23 cellular contexts compared by ENCODE assay signal in the genomic region with DNA sequence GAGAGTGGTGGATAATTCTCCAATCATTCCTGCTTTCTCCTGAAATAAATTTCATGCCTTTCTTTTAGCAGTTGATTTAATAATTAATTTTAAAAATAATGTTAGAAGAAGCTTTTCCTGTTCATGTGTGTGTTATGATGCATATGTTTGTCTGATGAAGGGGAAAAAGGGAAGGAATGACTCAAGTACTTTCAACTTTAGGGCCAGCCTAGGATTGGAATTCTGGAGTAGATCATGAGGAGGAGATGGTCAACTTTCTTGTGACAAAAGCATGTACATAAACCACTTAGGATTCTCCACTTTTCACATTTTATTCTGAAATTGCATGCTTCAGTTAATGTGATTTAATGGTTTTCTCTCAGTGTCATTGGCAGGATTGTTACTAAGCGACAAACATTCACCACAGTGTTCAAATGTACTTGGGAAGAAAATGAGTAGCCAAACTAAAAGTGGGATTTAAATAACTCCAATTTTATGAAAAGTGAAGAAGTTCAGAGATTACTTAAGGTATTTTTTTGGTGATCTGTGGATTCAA.
A peak's percentile ranks its signal among the peaks of the same experiment; 100 is the strongest.
DNase-seq lines count a peak whose midpoint lies in the region; ATAC-seq and TF ChIP-seq lines count a peak whose summit lies in the region.
"Had no signal": no experiment of that assay in that cellular context is flagged by ENCODE, and none has a peak within 500 bp of the region (broad histone marks: within the 10 kb centered on the region; RNA-seq: fewer than 3 reads in every experiment).

No MANE protein-coding gene starts in this region.

- no peak overlapping the region for H3K4me2 ChIP-seq in mesendoderm (ENCODE audit: low read length)
- H3K4me2 ChIP-seq: KMS-11 had no signal

- TF ChIP-seq POLR2A in right lobe of liver (IDR thresholded peaks at IDR 0.05): no peak

- ATAC-seq in right cardiac atrium (no peak), right lobe of liver (no peak), foreskin keratinocyte (no peak), HG03196 (IDR thresholded peaks at IDR 0.05; ENCODE audit: unreplicated experiment) (no peak)
- no peak for ATAC-seq in activated T-helper 17 cell treated with anti-CD3 and anti-CD28 coated beads, Interleukin-2, amount 50 U/mL, for 72 hours (replicated peaks)
- ATAC-seq: stimulated activated naive CD8-positive, alpha-beta T cell treated with anti-CD3 and anti-CD28 coated beads, Interleukin-15, amount 100 ng/mL, for 72 hours had no signal

- DNase-seq in left ventricle myocardium inferior: no peak
- no peak for DNase-seq in right cardiac atrium
- DNase-seq in mesendoderm: no peak
- no peak for DNase-seq in effector CD4-positive, alpha-beta T cell
- DNase-seq in right lobe of liver: no peak
- no peak for DNase-seq in foreskin keratinocyte
- DNase-seq: amygdala; caudate nucleus; COR-L47; effector memory CD4-positive, alpha-beta T cell; EL; H9; hippocampal formation; NCI-H1048; NCI-H69; SJCRH30; stimulated activated naive CD8-positive, alpha-beta T cell treated with anti-CD3 and anti-CD28 coated beads, Interleukin-15, amount 100 ng/mL, for 72 hours had no signal

- no peak overlapping the region for H3K9ac ChIP-seq in mesendoderm (ENCODE audit: low read length)
- H3K9ac ChIP-seq: KMS-11 had no signal

- 97% methylated on average over 1 of the region's 1 CpG for WGBS in right cardiac atrium
- WGBS in mesendoderm (ENCODE audit: extremely low coverage, insufficient coverage, low lambda C conversion rate): no CpG with 5 or more reads among the region's 1 CpG
- 94% methylated on average over 1 of the region's 1 CpG for WGBS in right lobe of liver (ENCODE audit: insufficient coverage, low coverage, low lambda C conversion rate, missing lambda C conversion rate)

- intact Hi-C loops in left ventricle myocardium inferior (cut with micrococcal nuclease) (no loop called here), right cardiac atrium (cut with DNase I) (no loop called here), right lobe of liver (cut with DNase I) (no loop called here)

- H3K9me3 Mint-ChIP-seq in activated T-helper 17 cell treated with anti-CD3 and anti-CD28 coated beads, Interleukin-2, amount 50 U/mL, for 72 hours: no peaks in the 10 kb centered on the region
- H3K9me3 Mint-ChIP-seq: neural crest cell had no signal

- H3K4ac ChIP-seq in mesendoderm (ENCODE audit: low read depth, low read length): no peak overlapping the region

- no peak overlapping the region for H2BK5ac ChIP-seq in mesendoderm (ENCODE audit: low read length)

- no peak overlapping the region for H2BK120ac ChIP-seq in mesendoderm (ENCODE audit: low read depth, low read length)

- no peak overlapping the region for H2AK5ac ChIP-seq in mesendoderm (ENCODE audit: low read length)

- no peak overlapping the region for H3K4me3 ChIP-seq in left ventricle myocardium inferior
- no peak overlapping the region for H3K4me3 ChIP-seq in right cardiac atrium (ENCODE audit: low read length)
- no peak overlapping the region for H3K4me3 ChIP-seq in mesendoderm (ENCODE audit: low read length)
- no peak overlapping the region for H3K4me3 ChIP-seq in right lobe of liver
- H3K4me3 ChIP-seq: right atrium auricular region, SJCRH30 had no signal

- H3K27me3 ChIP-seq in left ventricle myocardium inferior (ENCODE audit: low read depth) (no peaks in the 10 kb centered on the region), right cardiac atrium (ENCODE audit: control insufficient read depth, insufficient read depth) (no peaks in the 10 kb centered on the region), mesendoderm (ENCODE audit: insufficient read depth, low read length, poor library complexity) (no peaks in the 10 kb centered on the region), right lobe of liver (no peaks in the 10 kb centered on the region), foreskin keratinocyte (no peaks in the 10 kb centered on the region)
- H3K27me3 ChIP-seq: right atrium auricular region, SJCRH30 had no signal

- H3K27ac ChIP-seq in left ventricle myocardium inferior (replicated peaks) (peak overlapping the region; percentile 41), right cardiac atrium (ENCODE audit: low read length) (no peak overlapping the region), mesendoderm (ENCODE audit: low read depth, low read length) (no peak overlapping the region), right lobe of liver (no peak overlapping the region), foreskin keratinocyte (no peak overlapping the region)
- H3K27ac ChIP-seq: KMS-11, SJCRH30 had no signal

- H2BK15ac ChIP-seq in mesendoderm (replicated peaks; ENCODE audit: low read depth): no peak overlapping the region

- H3K9me3 ChIP-seq in left ventricle myocardium inferior (replicated peaks) (no peaks in the 10 kb centered on the region), right cardiac atrium (ENCODE audit: control insufficient read depth, low read length) (no peaks in the 10 kb centered on the region), right lobe of liver (no peaks in the 10 kb centered on the region)
- H3K9me3 ChIP-seq: right atrium auricular region, SJCRH30 had no signal

- H3K18ac ChIP-seq in mesendoderm (ENCODE audit: low read length): no peak overlapping the region

- H3K4me1 ChIP-seq in left ventricle myocardium inferior (peaks cover 50% of the 10 kb centered on the region), right cardiac atrium (ENCODE audit: control insufficient read depth, insufficient read depth, low read length) (peaks cover 19% of the 10 kb centered on the region), mesendoderm (ENCODE audit: control insufficient read depth, low read depth, low read length) (peaks cover 13% of the 10 kb centered on the region), right lobe of liver (peaks cover 0 to 10% (median 0%) of the 10 kb centered on the region in 4 donors), foreskin keratinocyte (no peaks in the 10 kb centered on the region)
- H3K4me1 ChIP-seq: SJCRH30 had no signal

- H3K79me2 ChIP-seq in mesendoderm (ENCODE audit: control insufficient read depth, insufficient read depth, low read length): peaks cover 15% of the 10 kb centered on the region

- no peak overlapping the region for H4K8ac ChIP-seq in mesendoderm (ENCODE audit: low read depth, low read length)

- no peak overlapping the region for H3K56ac ChIP-seq in mesendoderm (ENCODE audit: low read length)

- peak overlapping the region; percentile 40 for H4K5ac ChIP-seq in mesendoderm (ENCODE audit: low read length)

- H3K27ac Mint-ChIP-seq in activated T-helper 17 cell treated with anti-CD3 and anti-CD28 coated beads, Interleukin-2, amount 50 U/mL, for 72 hours: no peak overlapping the region
- H3K27ac Mint-ChIP-seq: H9; T-helper 1 cell treated with Interleukin-12 subunit alpha and Interleukin-12 subunit beta and Interleukin-4 antibody, amounts not matched to agents 30 μg/mL and 1 μg/mL, for 36 hours had no signal

- H3K79me1 ChIP-seq in mesendoderm (ENCODE audit: low read length): peaks cover 11% of the 10 kb centered on the region

- no peaks in the 10 kb centered on the region for H3K27me3 Mint-ChIP-seq in activated T-helper 17 cell treated with anti-CD3 and anti-CD28 coated beads, Interleukin-2, amount 50 U/mL, for 72 hours
- H3K27me3 Mint-ChIP-seq: stimulated activated naive CD8-positive, alpha-beta T cell treated with anti-CD3 and anti-CD28 coated beads, Interleukin-15, amount 100 ng/mL, for 72 hours had no signal

- H3K36me3 ChIP-seq in left ventricle myocardium inferior: no peaks in the 10 kb centered on the region
- H3K36me3 ChIP-seq in mesendoderm (ENCODE audit: control insufficient read depth, insufficient read depth, low read length): no peaks in the 10 kb centered on the region
- no peaks in the 10 kb centered on the region for H3K36me3 ChIP-seq in right lobe of liver
- H3K36me3 ChIP-seq: right atrium auricular region had no signal

- H3K23ac ChIP-seq in mesendoderm (ENCODE audit: low read length): no peak overlapping the region

- peak overlapping the region; percentile 71 for H3K4me3 Mint-ChIP-seq in activated T-helper 17 cell treated with anti-CD3 and anti-CD28 coated beads, Interleukin-2, amount 50 U/mL, for 72 hours
- H3K4me3 Mint-ChIP-seq: H9; neural crest cell; T-helper 1 cell treated with Interleukin-12 subunit alpha and Interleukin-12 subunit beta and Interleukin-4 antibody, amounts not matched to agents 30 μg/mL and 1 μg/mL, for 36 hours had no signal

- H3K4me1 Mint-ChIP-seq in activated T-helper 17 cell treated with anti-CD3 and anti-CD28 coated beads, Interleukin-2, amount 50 U/mL, for 72 hours: peaks cover 52% of the 10 kb centered on the region

- no peak for TF ChIP-seq CTCF in left ventricle myocardium inferior (IDR thresholded peaks at IDR 0.05; ENCODE audit: borderline replicate concordance)
- no peak for TF ChIP-seq CTCF in right lobe of liver (IDR thresholded peaks at IDR 0.05)
- no peak for TF ChIP-seq CTCF in foreskin keratinocyte (conservative IDR thresholded peaks at IDR 0.05)

- no peaks in the 10 kb centered on the region for H3K36me3 Mint-ChIP-seq in activated T-helper 17 cell treated with anti-CD3 and anti-CD28 coated beads, Interleukin-2, amount 50 U/mL, for 72 hours (ENCODE audit: low read depth)
